Comparison of ENCODE assay signal across 8 cellular contexts in the genomic region with DNA sequence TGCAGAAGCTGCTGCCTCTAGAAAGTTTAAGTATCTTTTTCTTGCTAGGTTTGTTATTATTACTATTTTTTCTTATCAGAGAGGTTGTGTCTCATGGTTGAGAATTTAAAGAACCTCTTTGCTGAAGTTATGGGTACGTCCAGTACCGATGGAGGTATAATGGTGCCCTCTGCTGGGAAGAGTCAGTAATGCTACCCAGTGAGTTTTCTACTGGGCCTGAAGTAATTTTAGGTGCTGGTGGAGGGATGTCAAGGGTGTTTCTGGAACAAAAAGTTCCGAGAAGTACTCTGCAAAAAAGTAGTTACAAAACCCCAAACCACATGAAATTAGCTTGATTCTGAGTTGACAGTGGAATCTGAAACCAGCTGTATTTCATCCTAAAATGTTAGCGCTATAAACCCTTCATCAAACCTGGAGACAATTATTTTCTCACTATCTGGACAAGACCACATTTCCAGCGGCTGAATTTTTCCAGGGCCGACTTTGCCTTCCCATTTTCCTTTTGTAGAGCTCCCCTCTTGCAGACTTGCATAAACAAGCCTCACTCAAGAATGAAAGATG.
A peak's percentile ranks its signal among the peaks of the same experiment; 100 is the strongest.
DNase-seq lines count a peak whose midpoint lies in the region; ATAC-seq and TF ChIP-seq lines count a peak whose summit lies in the region.

No MANE protein-coding gene starts in this region.

- H3K36me3 ChIP-seq in osteoblast (ENCODE audit: insufficient read depth, low read length), result no peaks in the 10 kb centered on the region

- H3K9me3 Mint-ChIP-seq in activated CD4-positive, alpha-beta memory T cell treated with anti-CD3 and anti-CD28 coated beads, Interleukin-2, amount 10 ng/mL, durations not matched to agents 7 days and 5 days, result no peaks in the 10 kb centered on the region

- H3K4me1 ChIP-seq in osteoblast (ENCODE audit: insufficient read depth, low read length), result peaks cover 13% of the 10 kb centered on the region

- peak; percentile 25 for DNase-seq in NCI-H2171 treated with DMSO at 0.1 percent for 48 hours (lab: John Stamatoyannopoulos, UW)
- no peak for DNase-seq in NCI-H2171 (lab: John Stamatoyannopoulos, UW)
- peak; percentile 40 for DNase-seq in NCI-H146 (lab: John Stamatoyannopoulos, UW)
- peak; percentile 21 for DNase-seq in activated CD4-positive, alpha-beta memory T cell treated with anti-CD3 and anti-CD28 coated beads, Interleukin-2, amount 10 ng/mL, durations not matched to agents 7 days and 5 days
- DNase-seq in fibroblast of the aortic adventitia (ENCODE audit: low read depth), result peak; percentile 80
- peak; percentile 80 for DNase-seq in osteoblast (ENCODE audit: insufficient read length, low spot score, missing footprints)
- DNase-seq in NCI-H774 (lab: John Stamatoyannopoulos, UW), result no peak

- CTCF ChIA-PET in activated CD4-positive, alpha-beta memory T cell treated with anti-CD3 and anti-CD28 coated beads, Interleukin-2, amount 10 ng/mL, durations not matched to agents 7 days and 5 days (lab: Charles Lee), result interaction anchor here (0.7 to 4.7 kb wide), 3 partner anchors 9 to 533 kb away, joined by 3 to 36 read pairs (median 3); no protein-coding TSS in a partner anchor

- H3K27me3 ChIP-seq in osteoblast (ENCODE audit: insufficient read depth, low read length), result no peaks in the 10 kb centered on the region

- POLR2A ChIA-PET in activated CD4-positive, alpha-beta memory T cell treated with anti-CD3 and anti-CD28 coated beads, Interleukin-2, amount 10 ng/mL, durations not matched to agents 7 days and 5 days (lab: Charles Lee), result no interaction called here

- H3K36me3 Mint-ChIP-seq in activated CD4-positive, alpha-beta memory T cell treated with anti-CD3 and anti-CD28 coated beads, Interleukin-2, amount 10 ng/mL, durations not matched to agents 7 days and 5 days (ENCODE audit: low read depth), result no peaks in the 10 kb centered on the region

- H3K27ac Mint-ChIP-seq in activated CD4-positive, alpha-beta memory T cell treated with anti-CD3 and anti-CD28 coated beads, Interleukin-2, amount 10 ng/mL, durations not matched to agents 7 days and 5 days, result no peak overlapping the region

- peak; percentile 85 for ATAC-seq in GM21526 (IDR thresholded peaks at IDR 0.05; ENCODE audit: low FRiP score, unreplicated experiment)

- no peaks in the 10 kb centered on the region for H3K4me1 Mint-ChIP-seq in activated CD4-positive, alpha-beta memory T cell treated with anti-CD3 and anti-CD28 coated beads, Interleukin-2, amount 10 ng/mL, durations not matched to agents 7 days and 5 days

- no peak overlapping the region for H3K4me3 ChIP-seq in fibroblast of the aortic adventitia (ENCODE audit: low read depth, low read length)
- peak overlapping the region; percentile 17 for H3K4me3 ChIP-seq in osteoblast (ENCODE audit: insufficient read depth, low read length)

- no peaks in the 10 kb centered on the region for H3K9me3 ChIP-seq in osteoblast (ENCODE audit: low read depth, low read length)

- H4K20me1 ChIP-seq in osteoblast (ENCODE audit: insufficient read depth, low read length), result no peaks in the 10 kb centered on the region

- peak overlapping the region; percentile 51 for H2AFZ ChIP-seq in osteoblast (ENCODE audit: low read length)

- H3K79me2 ChIP-seq in osteoblast (ENCODE audit: insufficient read depth, low read length), result no peaks in the 10 kb centered on the region

- no peaks in the 10 kb centered on the region for H3K27me3 Mint-ChIP-seq in activated CD4-positive, alpha-beta memory T cell treated with anti-CD3 and anti-CD28 coated beads, Interleukin-2, amount 10 ng/mL, durations not matched to agents 7 days and 5 days

- peak overlapping the region; percentile 60 for H3K4me2 ChIP-seq in osteoblast (ENCODE audit: insufficient read depth, low read length)

- no peak overlapping the region for H3K27ac ChIP-seq in osteoblast (ENCODE audit: low read depth, low read length)

- H3K4me3 Mint-ChIP-seq in activated CD4-positive, alpha-beta memory T cell treated with anti-CD3 and anti-CD28 coated beads, Interleukin-2, amount 10 ng/mL, durations not matched to agents 7 days and 5 days, result no peak overlapping the region

- TF ChIP-seq CTCF in fibroblast of the aortic adventitia (IDR thresholded peaks at IDR 0.05; ENCODE audit: insufficient read depth, low read length), result peak; percentile 73
- peak; percentile 77 for TF ChIP-seq CTCF in osteoblast (IDR thresholded peaks at IDR 0.05; ENCODE audit: extremely low read depth, low read depth, low read length)

Comparison
In these comparisons a context has a peak if more than half of its experiments do, and no peak if none do; other contexts are left out.
1. DNase-seq: peak in NCI-H2171 treated with DMSO at 0.1 percent for 48 hours (single experiment), NCI-H146 (single experiment), activated CD4-positive, alpha-beta memory T cell treated with anti-CD3 and anti-CD28 coated beads, Interleukin-2, amount 10 ng/mL, durations not matched to agents 7 days and 5 days (single experiment), fibroblast of the aortic adventitia (single experiment) and osteoblast (single experiment); none in NCI-H2171 (single experiment) and NCI-H774 (single experiment).